Comparison of ENCODE assay signal across 8 cellular contexts in genomic region chr12:75479963-75480461, GRCh38. TPM values are rescaled to one million over a fixed set of nuclear protein-coding genes. Genes with fewer than 3 reads are reported as not detected.
DNase-seq lines count a peak whose midpoint lies in the region; ATAC-seq, FAIRE-seq and TF ChIP-seq lines count a peak whose summit lies in the region.

No MANE protein-coding gene starts in this region.

- TF ChIP-seq CTCF in activated CD8-positive, alpha-beta T cell treated with anti-CD3 and anti-CD28 coated beads for 36 hours (IDR thresholded peaks at IDR 0.05), result no peak
- no peak for TF ChIP-seq CTCF in kidney (IDR thresholded peaks at IDR 0.05; ENCODE audit: borderline replicate concordance, extremely low read depth, insufficient read depth)

- peak overlapping the region; percentile 97 for H3K27ac Mint-ChIP-seq in activated T-cell treated with anti-CD3 and anti-CD28 coated beads, Interleukin-2, amount 50 U/mL, for 24 hours
- H3K27ac Mint-ChIP-seq in activated CD8-positive, alpha-beta T cell treated with anti-CD3 and anti-CD28 coated beads for 36 hours, result peak overlapping the region; percentile 98

- H3K36me3 ChIP-seq in kidney (ENCODE audit: control insufficient read depth in 1 of 2, insufficient read depth in 2 of 2, low read length in 2 of 2) (no peaks in the 10 kb centered on the region), subcutaneous abdominal adipose tissue (ENCODE audit: control insufficient read depth in 5 of 5, insufficient read depth in 5 of 5, low read length in 5 of 5) (no peaks in the 10 kb centered on the region)

- no peaks in the 10 kb centered on the region for H3K27me3 Mint-ChIP-seq in activated T-cell treated with anti-CD3 and anti-CD28 coated beads, Interleukin-2, amount 50 U/mL, for 24 hours
- no peaks in the 10 kb centered on the region for H3K27me3 Mint-ChIP-seq in activated CD8-positive, alpha-beta T cell treated with anti-CD3 and anti-CD28 coated beads for 36 hours

- ATAC-seq in HG03095 (IDR thresholded peaks at IDR 0.05; ENCODE audit: unreplicated experiment), result peak; percentile 35
- peak; percentile 37 for ATAC-seq in activated CD8-positive, alpha-beta T cell treated with anti-CD3 and anti-CD28 coated beads for 36 hours

- H3K27ac ChIP-seq in kidney (ENCODE audit: low read depth in 2 of 2, low read length in 2 of 2) (peak overlapping the region; percentile 33 to 59), subcutaneous abdominal adipose tissue (ENCODE audit: low read depth, low read length) (peak overlapping the region; percentile 81)

- H3K9me3 ChIP-seq in kidney (ENCODE audit: control insufficient read depth in 1 of 2, low read length in 2 of 2), result no peaks in the 10 kb centered on the region
- H3K9me3 ChIP-seq in subcutaneous abdominal adipose tissue (ENCODE audit: control insufficient read depth in 5 of 5, low read length in 5 of 5), result no peaks in the 10 kb centered on the region

- peak overlapping the region; percentile 85 for H3K4me3 Mint-ChIP-seq in activated T-cell treated with anti-CD3 and anti-CD28 coated beads, Interleukin-2, amount 50 U/mL, for 24 hours
- peak overlapping the region; percentile 96 for H3K4me3 Mint-ChIP-seq in activated CD8-positive, alpha-beta T cell treated with anti-CD3 and anti-CD28 coated beads for 36 hours

- CTCF ChIA-PET in activated CD8-positive, alpha-beta T cell treated with anti-CD3 and anti-CD28 coated beads for 36 hours (lab: Charles Lee), result interaction anchor here (0.9 to 2.8 kb wide), 8 partner anchors 9 to 552 kb away, joined by 3 to 12 read pairs (median 4); partner anchors contain the start of genes GLIPR1L1, GLIPR1L2 and PHLDA1

- H3K4me3 ChIP-seq in kidney (ENCODE audit: low read length in 2 of 2) (peak overlapping the region; percentile 53 to 71), subcutaneous abdominal adipose tissue (ENCODE audit: low read depth in 1 of 5, low read length in 5 of 5) (peak overlapping the region in 4 of 5 donors; percentile 39 to 69 (median 64))

- H3K9me3 Mint-ChIP-seq in activated T-cell treated with anti-CD3 and anti-CD28 coated beads, Interleukin-2, amount 50 U/mL, for 24 hours, result no peaks in the 10 kb centered on the region
- no peaks in the 10 kb centered on the region for H3K9me3 Mint-ChIP-seq in activated CD8-positive, alpha-beta T cell treated with anti-CD3 and anti-CD28 coated beads for 36 hours

- no peaks in the 10 kb centered on the region for H3K27me3 ChIP-seq in subcutaneous abdominal adipose tissue (ENCODE audit: control insufficient read depth in 5 of 5, insufficient read depth in 4 of 5, low read length in 5 of 5)

- H3K4me1 Mint-ChIP-seq in activated T-cell treated with anti-CD3 and anti-CD28 coated beads, Interleukin-2, amount 50 U/mL, for 24 hours (ENCODE audit: low read depth), result peaks cover 94% of the 10 kb centered on the region
- H3K4me1 Mint-ChIP-seq in activated CD8-positive, alpha-beta T cell treated with anti-CD3 and anti-CD28 coated beads for 36 hours (ENCODE audit: low read depth), result peaks cover 77% of the 10 kb centered on the region

- H3K36me3 Mint-ChIP-seq in activated T-cell treated with anti-CD3 and anti-CD28 coated beads, Interleukin-2, amount 50 U/mL, for 24 hours (ENCODE audit: low read depth), result peaks cover 11% of the 10 kb centered on the region
- H3K36me3 Mint-ChIP-seq in activated CD8-positive, alpha-beta T cell treated with anti-CD3 and anti-CD28 coated beads for 36 hours (ENCODE audit: low read depth), result peaks cover 15% of the 10 kb centered on the region

- no peak for FAIRE-seq in kidney (lab: Jason Lieb, UNC)

- peak overlapping the region in 1 of 2 donors; percentile 53 for H3K9ac ChIP-seq in kidney (ENCODE audit: low read length in 2 of 2)
- peak overlapping the region in 3 of 5 donors; percentile 41 to 72 (median 48) for H3K9ac ChIP-seq in subcutaneous abdominal adipose tissue (ENCODE audit: low read length in 5 of 5)

- POLR2A ChIA-PET in activated CD8-positive, alpha-beta T cell treated with anti-CD3 and anti-CD28 coated beads for 36 hours (lab: Charles Lee), result interaction anchor here (0.6 to 1.5 kb wide), 4 partner anchors 11 to 258 kb away, joined by 3 to 5 read pairs (median 3); no protein-coding TSS in a partner anchor

- no peak for DNase-seq in activated T-cell treated with anti-CD3 and anti-CD28 coated beads, Interleukin-2, amount 50 U/mL, for 24 hours
- DNase-seq in activated T-cell treated with anti-CD3 and anti-CD28 coated beads, Interleukin-2, amount 50 U/mL, for 1 hour, result no peak
- no peak for DNase-seq in activated CD8-positive, alpha-beta T cell treated with anti-CD3 and anti-CD28 coated beads for 36 hours
- no peak for DNase-seq in kidney
- DNase-seq in activated CD4-positive, alpha-beta T cell treated with anti-CD3 and anti-CD28 coated beads for 1 hour, result no peak
- no peak for DNase-seq in activated CD4-positive, alpha-beta T cell treated with anti-CD3 and anti-CD28 coated beads, Interleukin-2, amount 50 U/mL, for 48 hours

- H3K4me1 ChIP-seq in kidney (ENCODE audit: control insufficient read depth in 1 of 2, insufficient read depth in 1 of 2, low read depth in 1 of 2, low read length in 2 of 2) (no peaks in the 10 kb centered on the region), subcutaneous abdominal adipose tissue (ENCODE audit: control insufficient read depth in 5 of 5, insufficient read depth in 5 of 5, low read length in 5 of 5) (peaks cover 0 to 20% (median 10%) of the 10 kb centered on the region in 5 donors)

- intact Hi-C loops in activated CD8-positive, alpha-beta T cell treated with anti-CD3 and anti-CD28 coated beads for 36 hours (cut with micrococcal nuclease), result loop anchor here (1.0 to 5.0 kb wide), 3 partner anchors 31 to 133 kb away; partner anchors contain the start of genes GLIPR1L2 and KRR1
- intact Hi-C loops in kidney (cut with DNase I), result no loop called here

RNA-seq across cellular contexts. Expression of gene GLIPR1, which starts 0.5 kb away (rescaled TPM):
- total RNA-seq in activated CD8-positive, alpha-beta T cell treated with anti-CD3 and anti-CD28 coated beads for 36 hours, result 10 to 100 TPM; 15.9 to 18.6 TPM
- 20.6 TPM for total RNA-seq in kidney
- 2.3 TPM for polyA plus RNA-seq in kidney (ENCODE audit: insufficient read depth, low read depth, low replicate concordance)

RNA-seq across cellular contexts. Expression of gene KRR1, which starts 31.4 kb away (rescaled TPM):
- total RNA-seq in activated CD8-positive, alpha-beta T cell treated with anti-CD3 and anti-CD28 coated beads for 36 hours, result 100 to 1,000 TPM; 113 to 121 TPM
- 50.7 TPM for total RNA-seq in kidney
- polyA plus RNA-seq in kidney (ENCODE audit: insufficient read depth, low read depth, low replicate concordance), result 20.0 TPM
